ENCODE assay signal across 2 cellular contexts in genomic region chr7:988426-988911, GRCh38.
A peak's percentile ranks its signal among the peaks of the same experiment; 100 is the strongest.
TF ChIP-seq lines count a peak whose summit lies in the region.

No MANE protein-coding gene starts in this region.

TF ChIP-seq in Ishikawa, 13 proteins besides CTCF, POLR2A, EP300 and RAD21:
- TF ChIP-seq EGR1 (IDR thresholded peaks at IDR 0.05) (peak; percentile 21; the same call in 1 of the 2 replicates), CEBPB (IDR thresholded peaks at IDR 0.05) (no peak), USF1 (IDR thresholded peaks at IDR 0.05) (no peak), CREB1 (IDR thresholded peaks at IDR 0.05; ENCODE audit: low read depth) (no peak), YY1 (IDR thresholded peaks at IDR 0.05; ENCODE audit: low read depth) (no peak), NFIC (IDR thresholded peaks at IDR 0.05) (no peak), FOXM1 (IDR thresholded peaks at IDR 0.05; ENCODE audit: borderline replicate concordance, low read depth) (no peak), REST (IDR thresholded peaks at IDR 0.05; ENCODE audit: low read depth) (no peak), MAX (IDR thresholded peaks at IDR 0.05) (peak; percentile 71; the same call in 1 of the 2 replicates), TAF1 (IDR thresholded peaks at IDR 0.05; ENCODE audit: low read depth) (no peak), TEAD4 (IDR thresholded peaks at IDR 0.05) (no peak), TCF12 (IDR thresholded peaks at IDR 0.05; ENCODE audit: low read depth) (no peak), ZBTB7A (IDR thresholded peaks at IDR 0.05; ENCODE audit: low read depth) (peak; percentile 31; the same call in 1 of the 2 replicates)

TF ChIP-seq in SK-N-SH, 30 proteins besides CTCF, POLR2A, EP300 and RAD21:
- TF ChIP-seq ELF1 (IDR thresholded peaks at IDR 0.05) (no peak), YY1 (IDR thresholded peaks at IDR 0.05; ENCODE audit: low read depth) (no peak), RCOR1 (IDR thresholded peaks at IDR 0.05; ENCODE audit: low read length) (no peak), NRF1 (IDR thresholded peaks at IDR 0.05; ENCODE audit: low read depth, low read length) (no peak), MEF2A (IDR thresholded peaks at IDR 0.05; ENCODE audit: borderline replicate concordance, low read depth) (no peak)
